In the genomic region with DNA sequence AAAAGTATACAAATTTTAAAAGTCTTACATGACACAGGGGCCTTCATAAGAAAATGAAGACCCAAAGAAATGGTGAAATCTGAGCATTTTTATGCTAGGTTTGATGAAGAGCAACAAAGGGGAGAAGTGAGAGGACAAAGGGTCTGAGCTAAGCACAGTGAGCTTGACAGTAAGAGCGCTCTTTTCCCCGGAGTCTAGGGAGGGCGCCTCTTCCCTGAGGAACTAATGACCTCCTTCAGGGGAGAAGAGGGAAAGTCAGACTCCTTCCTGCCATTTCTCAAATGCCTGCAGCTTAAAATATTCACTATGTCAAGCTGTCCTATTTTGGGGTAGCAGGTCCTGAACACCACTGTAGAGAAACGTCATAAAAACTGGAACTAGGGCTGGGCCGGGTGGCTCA, we compare ENCODE assay signal across 21 cellular contexts. TPM values are rescaled to one million over a fixed set of nuclear protein-coding genes. Genes with fewer than 3 reads are reported as not detected.
DNase-seq lines count a peak whose midpoint lies in the region; ATAC-seq and TF ChIP-seq lines count a peak whose summit lies in the region.
"Had no signal": no experiment of that assay in that cellular context is flagged by ENCODE, and none has a peak within 500 bp of the region (broad histone marks: within the 10 kb centered on the region; RNA-seq: fewer than 3 reads in every experiment).

No MANE protein-coding gene starts in this region.

- no peak overlapping the region for H3K27ac ChIP-seq in WERI-Rb-1

- no peak overlapping the region for H3K4me3 ChIP-seq in WERI-Rb-1 (ENCODE audit: low read depth, low read length)

- no peaks in the 10 kb centered on the region for H3K9me3 ChIP-seq in WERI-Rb-1 (ENCODE audit: severe bottlenecking)
- H3K9me3 ChIP-seq: Caco-2 had no signal

- no peaks in the 10 kb centered on the region for H3K36me3 Mint-ChIP-seq in stimulated activated effector memory CD8-positive, alpha-beta T cell treated with anti-CD3 and anti-CD28 coated beads, Interleukin-12 subunit alpha, Interleukin-12 subunit beta, amount 100 ng/mL, for 72 hours

- H3K27ac Mint-ChIP-seq in stimulated activated effector memory CD8-positive, alpha-beta T cell treated with anti-CD3 and anti-CD28 coated beads, Interleukin-12 subunit alpha, Interleukin-12 subunit beta, amount 100 ng/mL, for 72 hours = no peak overlapping the region
- H3K27ac Mint-ChIP-seq: CD4-positive, alpha-beta T cell had no signal

- no peak for ATAC-seq in GM21576 (IDR thresholded peaks at IDR 0.05; ENCODE audit: unreplicated experiment)
- no peak for ATAC-seq in stimulated activated effector memory CD8-positive, alpha-beta T cell treated with anti-CD3 and anti-CD28 coated beads, Interleukin-12 subunit alpha, Interleukin-12 subunit beta, amount 100 ng/mL, for 72 hours
- ATAC-seq: HCT116, SK-N-SH treated with all-trans-retinoic acid at 6 μM for 48 hours had no signal

- no peaks in the 10 kb centered on the region for H3K36me3 ChIP-seq in WERI-Rb-1

- DNase-seq in Daoy (ENCODE audit: low read depth) (peak; percentile 11), HCEC 1CT (peak; percentile 17), WERI-Rb-1 (peak; percentile 30), iPS-NIHi11 (ENCODE audit: low spot score) (peak; percentile 18), GM10248 (ENCODE audit: extremely low spot score) (no peak)
- DNase-seq in stimulated activated CD4-positive, alpha-beta T cell treated with anti-CD3 and anti-CD28 coated beads, Interleukin-2, amount 100 ng/mL, for 48 hours = no peak
- no peak for DNase-seq in stimulated activated effector memory CD8-positive, alpha-beta T cell treated with anti-CD3 and anti-CD28 coated beads, Interleukin-12 subunit alpha, Interleukin-12 subunit beta, amount 100 ng/mL, for 72 hours (ENCODE audit: low spot score in 2 of 2)
- DNase-seq: Caco-2; CD4-positive, alpha-beta T cell; EL; KBM-7; NCI-H1694 treated with DMSO at 0.1 percent for 48 hours; NCI-H2171; NCI-H526; OCI-M1; SHP77; T-helper 1 cell had no signal

- TF ChIP-seq CTCF in WERI-Rb-1 (IDR thresholded peaks at IDR 0.05; ENCODE audit: low read depth, low read length) = peak; percentile 50; the same call in 1 of the 2 replicates
- no peak for TF ChIP-seq CTCF in GM10248 (IDR thresholded peaks at IDR 0.05; ENCODE audit: control extremely low read depth, extremely low read depth, low read depth, missing control alignments)

- no peaks in the 10 kb centered on the region for H3K27me3 ChIP-seq in WERI-Rb-1 (ENCODE audit: insufficient read depth, low read depth, severe bottlenecking)

- POLR2A ChIA-PET in GM10248 (lab: Yijun Ruan, JAX) = no interaction called here

- no peaks in the 10 kb centered on the region for H3K9me3 Mint-ChIP-seq in stimulated activated effector memory CD8-positive, alpha-beta T cell treated with anti-CD3 and anti-CD28 coated beads, Interleukin-12 subunit alpha, Interleukin-12 subunit beta, amount 100 ng/mL, for 72 hours
- H3K9me3 Mint-ChIP-seq: CD4-positive, alpha-beta T cell had no signal

- no peaks in the 10 kb centered on the region for H3K4me1 Mint-ChIP-seq in stimulated activated effector memory CD8-positive, alpha-beta T cell treated with anti-CD3 and anti-CD28 coated beads, Interleukin-12 subunit alpha, Interleukin-12 subunit beta, amount 100 ng/mL, for 72 hours

- H3K4me3 Mint-ChIP-seq in stimulated activated effector memory CD8-positive, alpha-beta T cell treated with anti-CD3 and anti-CD28 coated beads, Interleukin-12 subunit alpha, Interleukin-12 subunit beta, amount 100 ng/mL, for 72 hours = no peak overlapping the region
- H3K4me3 Mint-ChIP-seq: CD4-positive, alpha-beta T cell had no signal

- CTCF ChIA-PET in GM10248 (lab: Yijun Ruan, JAX) = interaction anchor here (0.8 to 3.3 kb wide), 7 partner anchors 9 to 324 kb away, joined by 3 to 17 read pairs (median 3); no protein-coding TSS in a partner anchor

RNA-seq across cellular contexts. Expression of a gene that starts 18.1 kb away (rescaled TPM):
- total RNA-seq in Daoy (2014; rRNA removed; shearing (Covaris generic)) = 10.7 and 12.8 TPM in 2 replicates

RNA-seq across cellular contexts. Expression of a gene that starts 49.1 kb away (rescaled TPM):
- not detected in 2 replicates for total RNA-seq in Daoy (2014; rRNA removed; shearing (Covaris generic))
- total RNA-seq: Caco-2; CD4-positive, alpha-beta T cell; RPMI7951 had no signal

Comparison
In these comparisons a context has a peak if more than half of its experiments do, and no peak if none do; other contexts are left out.
1. DNase-seq: peak in Daoy (single experiment), HCEC 1CT (single experiment), WERI-Rb-1 (single experiment) and iPS-NIHi11 (single experiment); none in stimulated activated CD4-positive, alpha-beta T cell treated with anti-CD3 and anti-CD28 coated beads, Interleukin-2, amount 100 ng/mL, for 48 hours (0 of 2), stimulated activated effector memory CD8-positive, alpha-beta T cell treated with anti-CD3 and anti-CD28 coated beads, Interleukin-12 subunit alpha, Interleukin-12 subunit beta, amount 100 ng/mL, for 72 hours (0 of 2) and GM10248 (single experiment).